13 cellular contexts compared by ENCODE assay signal in genomic region chr7:151728286-151728660, GRCh38.
DNase-seq lines count a peak whose midpoint lies in the region; ATAC-seq and TF ChIP-seq lines count a peak whose summit lies in the region.
"Had no signal": no experiment of that assay in that cellular context is flagged by ENCODE, and none has a peak within 500 bp of the region (broad histone marks: within the 10 kb centered on the region; RNA-seq: fewer than 3 reads in every experiment).

No MANE protein-coding gene starts in this region.

- H3F3A ChIP-seq in PC-9 (ENCODE audit: insufficient read depth, low read depth) = peaks cover 13% of the 10 kb centered on the region

- H3K4me3 ChIP-seq in PC-9 = peak overlapping the region; percentile 39; the same call in 1 of the 2 replicates

- no peaks in the 10 kb centered on the region for H3K9me2 ChIP-seq in PC-9 (ENCODE audit: insufficient read depth)

- no peak for DNase-seq in activated CD4-positive, alpha-beta memory T cell treated with anti-CD3 and anti-CD28 coated beads for 36 hours
- no peak for DNase-seq in activated CD4-positive, alpha-beta memory T cell treated with anti-CD3 and anti-CD28 coated beads, Interleukin-2, amount 10 ng/mL, durations not matched to agents 7 days and 5 days
- no peak for DNase-seq in PC-9
- DNase-seq in glutamatergic neuron = no peak
- no peak for DNase-seq in stimulated activated effector memory CD8-positive, alpha-beta T cell treated with anti-CD3 and anti-CD28 coated beads, Interleukin-12 subunit alpha, Interleukin-12 subunit beta, amount 100 ng/mL, for 72 hours (ENCODE audit: low spot score in 2 of 2)
- DNase-seq in OCI-M1 (lab: John Stamatoyannopoulos, UW) = no peak
- DNase-seq in NCI-H2196 treated with DMSO at 0.1 percent for 48 hours (lab: John Stamatoyannopoulos, UW; ENCODE audit: unreplicated experiment) = no peak
- DNase-seq: natural killer cell, NCI-H1417 treated with DMSO at 0.1 percent for 48 hours, NCI-H510A treated with DMSO at 0.1 percent for 48 hours, retina had no signal

- no peaks in the 10 kb centered on the region for H3K79me2 ChIP-seq in PC-9 (ENCODE audit: low read depth)

- intact Hi-C loops in activated CD4-positive, alpha-beta memory T cell treated with anti-CD3 and anti-CD28 coated beads for 36 hours (cut with micrococcal nuclease) = no loop called here
- intact Hi-C loops in PC-9 (cut with micrococcal nuclease; ENCODE audit: unreplicated experiment) = no loop called here

- no peaks in the 10 kb centered on the region for H4K20me1 ChIP-seq in PC-9 (ENCODE audit: insufficient read depth)

- H3K4me2 ChIP-seq in PC-9 = peak overlapping the region; percentile 81

- no peak for ATAC-seq in stimulated activated effector memory CD8-positive, alpha-beta T cell treated with anti-CD3 and anti-CD28 coated beads, Interleukin-12 subunit alpha, Interleukin-12 subunit beta, amount 100 ng/mL, for 72 hours
- ATAC-seq in GM21529 (IDR thresholded peaks at IDR 0.05; ENCODE audit: unreplicated experiment) = no peak

- no peak overlapping the region; the same call in 1 of the 2 replicates for H2AFZ ChIP-seq in PC-9

- H3K9me3 ChIP-seq in PC-9 (ENCODE audit: insufficient read depth, low read depth) = no peaks in the 10 kb centered on the region

- H3K4me3 Mint-ChIP-seq in activated CD4-positive, alpha-beta memory T cell treated with anti-CD3 and anti-CD28 coated beads for 36 hours = no peak overlapping the region
- H3K4me3 Mint-ChIP-seq in activated CD4-positive, alpha-beta memory T cell treated with anti-CD3 and anti-CD28 coated beads, Interleukin-2, amount 10 ng/mL, durations not matched to agents 7 days and 5 days = no peak overlapping the region
- peak overlapping the region; percentile 26 for H3K4me3 Mint-ChIP-seq in glutamatergic neuron (ENCODE audit: unreplicated experiment)
- no peak overlapping the region for H3K4me3 Mint-ChIP-seq in stimulated activated effector memory CD8-positive, alpha-beta T cell treated with anti-CD3 and anti-CD28 coated beads, Interleukin-12 subunit alpha, Interleukin-12 subunit beta, amount 100 ng/mL, for 72 hours
- H3K4me3 Mint-ChIP-seq: natural killer cell had no signal

- H3K27ac Mint-ChIP-seq in activated CD4-positive, alpha-beta memory T cell treated with anti-CD3 and anti-CD28 coated beads for 36 hours = peak overlapping the region; percentile 28
- H3K27ac Mint-ChIP-seq in activated CD4-positive, alpha-beta memory T cell treated with anti-CD3 and anti-CD28 coated beads, Interleukin-2, amount 10 ng/mL, durations not matched to agents 7 days and 5 days = no peak overlapping the region
- H3K27ac Mint-ChIP-seq in glutamatergic neuron (ENCODE audit: unreplicated experiment) = no peak overlapping the region
- peak overlapping the region; percentile 95 for H3K27ac Mint-ChIP-seq in stimulated activated effector memory CD8-positive, alpha-beta T cell treated with anti-CD3 and anti-CD28 coated beads, Interleukin-12 subunit alpha, Interleukin-12 subunit beta, amount 100 ng/mL, for 72 hours
- H3K27ac Mint-ChIP-seq: activated T-helper 2 cell treated with anti-CD3 and anti-CD28 coated beads, Interferon-gamma antibody, Interleukin-2, Interleukin-4, amounts not matched to agents 10 μg/mL and 5 μg/mL and 100 μg/mL, durations not matched to agents 14 hours and 24 hours and 36 hours had no signal

- TSS peak; percentile 94 for BruUV-seq in PC-9 (replicated peaks; lab: Mats Ljungman, UMichigan)

- H3K27ac ChIP-seq in PC-9 = peak overlapping the region; percentile 52

- peaks cover 26% of the 10 kb centered on the region for H3K4me1 ChIP-seq in PC-9 (replicated peaks; ENCODE audit: insufficient read depth)

- H3K9me3 Mint-ChIP-seq in activated CD4-positive, alpha-beta memory T cell treated with anti-CD3 and anti-CD28 coated beads for 36 hours = no peaks in the 10 kb centered on the region
- H3K9me3 Mint-ChIP-seq in activated CD4-positive, alpha-beta memory T cell treated with anti-CD3 and anti-CD28 coated beads, Interleukin-2, amount 10 ng/mL, durations not matched to agents 7 days and 5 days = no peaks in the 10 kb centered on the region
- H3K9me3 Mint-ChIP-seq in glutamatergic neuron (ENCODE audit: unreplicated experiment) = peaks cover 11% of the 10 kb centered on the region
- H3K9me3 Mint-ChIP-seq in stimulated activated effector memory CD8-positive, alpha-beta T cell treated with anti-CD3 and anti-CD28 coated beads, Interleukin-12 subunit alpha, Interleukin-12 subunit beta, amount 100 ng/mL, for 72 hours = no peaks in the 10 kb centered on the region
- H3K9me3 Mint-ChIP-seq: activated T-helper 2 cell treated with anti-CD3 and anti-CD28 coated beads, Interferon-gamma antibody, Interleukin-2, Interleukin-4, amounts not matched to agents 10 μg/mL and 5 μg/mL and 100 μg/mL, durations not matched to agents 14 hours and 24 hours and 36 hours; natural killer cell had no signal

- CTCF ChIA-PET in activated CD4-positive, alpha-beta memory T cell treated with anti-CD3 and anti-CD28 coated beads for 36 hours (lab: Charles Lee) = interaction anchor here (1.0 to 1.6 kb wide), 3 partner anchors 17 to 55 kb away, joined by 3 read pairs; no protein-coding TSS in a partner anchor
- CTCF ChIA-PET in activated CD4-positive, alpha-beta memory T cell treated with anti-CD3 and anti-CD28 coated beads, Interleukin-2, amount 10 ng/mL, durations not matched to agents 7 days and 5 days (lab: Charles Lee) = no interaction called here
- CTCF ChIA-PET in PC-9 (lab: Charles Lee) = interaction anchor here (0.8 to 1.8 kb wide), 3 partner anchors 31 to 96 kb away, joined by 3 to 4 read pairs (median 3); no protein-coding TSS in a partner anchor

- TF ChIP-seq CTCF in PC-9 (conservative IDR thresholded peaks at IDR 0.05) (no peak), glutamatergic neuron (IDR thresholded peaks at IDR 0.05; ENCODE audit: partially characterized antibody, unreplicated experiment) (no peak)

- no peaks in the 10 kb centered on the region for H3K36me3 ChIP-seq in PC-9 (ENCODE audit: low read depth)

- H3K4me1 Mint-ChIP-seq in activated CD4-positive, alpha-beta memory T cell treated with anti-CD3 and anti-CD28 coated beads for 36 hours (ENCODE audit: low read depth) = peaks cover 14% of the 10 kb centered on the region
- H3K4me1 Mint-ChIP-seq in activated CD4-positive, alpha-beta memory T cell treated with anti-CD3 and anti-CD28 coated beads, Interleukin-2, amount 10 ng/mL, durations not matched to agents 7 days and 5 days = peaks cover 20% of the 10 kb centered on the region
- H3K4me1 Mint-ChIP-seq in glutamatergic neuron (ENCODE audit: low read depth, unreplicated experiment) = peaks cover 27% of the 10 kb centered on the region
- peaks cover 18% of the 10 kb centered on the region for H3K4me1 Mint-ChIP-seq in stimulated activated effector memory CD8-positive, alpha-beta T cell treated with anti-CD3 and anti-CD28 coated beads, Interleukin-12 subunit alpha, Interleukin-12 subunit beta, amount 100 ng/mL, for 72 hours

- H3K27me3 ChIP-seq in PC-9 (ENCODE audit: insufficient read depth, low read depth) = no peaks in the 10 kb centered on the region

- POLR2A ChIA-PET in activated CD4-positive, alpha-beta memory T cell treated with anti-CD3 and anti-CD28 coated beads for 36 hours (lab: Charles Lee) = no interaction called here
- POLR2A ChIA-PET in activated CD4-positive, alpha-beta memory T cell treated with anti-CD3 and anti-CD28 coated beads, Interleukin-2, amount 10 ng/mL, durations not matched to agents 7 days and 5 days (lab: Charles Lee) = no interaction called here
- POLR2A ChIA-PET in PC-9 (lab: Charles Lee; ENCODE audit: unreplicated experiment) = interaction anchor here (0.6 to 1.0 kb wide), 3 partner anchors 95 to 257 kb away, joined by 3 to 8 read pairs (median 4); no protein-coding TSS in a partner anchor

- H3K27me3 Mint-ChIP-seq in activated CD4-positive, alpha-beta memory T cell treated with anti-CD3 and anti-CD28 coated beads for 36 hours = no peaks in the 10 kb centered on the region
- H3K27me3 Mint-ChIP-seq in activated CD4-positive, alpha-beta memory T cell treated with anti-CD3 and anti-CD28 coated beads, Interleukin-2, amount 10 ng/mL, durations not matched to agents 7 days and 5 days = no peaks in the 10 kb centered on the region
- H3K27me3 Mint-ChIP-seq in glutamatergic neuron (ENCODE audit: unreplicated experiment) = peaks cover 9% of the 10 kb centered on the region

- no peaks in the 10 kb centered on the region for H3K36me3 Mint-ChIP-seq in activated CD4-positive, alpha-beta memory T cell treated with anti-CD3 and anti-CD28 coated beads for 36 hours
- H3K36me3 Mint-ChIP-seq in activated CD4-positive, alpha-beta memory T cell treated with anti-CD3 and anti-CD28 coated beads, Interleukin-2, amount 10 ng/mL, durations not matched to agents 7 days and 5 days (ENCODE audit: low read depth) = no peaks in the 10 kb centered on the region
- no peaks in the 10 kb centered on the region for H3K36me3 Mint-ChIP-seq in glutamatergic neuron (ENCODE audit: unreplicated experiment)
- H3K36me3 Mint-ChIP-seq in stimulated activated effector memory CD8-positive, alpha-beta T cell treated with anti-CD3 and anti-CD28 coated beads, Interleukin-12 subunit alpha, Interleukin-12 subunit beta, amount 100 ng/mL, for 72 hours = no peaks in the 10 kb centered on the region
- H3K36me3 Mint-ChIP-seq: natural killer cell had no signal

Comparison
In these comparisons a context has a peak if more than half of its experiments do, and no peak if none do; other contexts are left out.
1. H3K27ac Mint-ChIP-seq: peak in activated CD4-positive, alpha-beta memory T cell treated with anti-CD3 and anti-CD28 coated beads for 36 hours (single experiment) and stimulated activated effector memory CD8-positive, alpha-beta T cell treated with anti-CD3 and anti-CD28 coated beads, Interleukin-12 subunit alpha, Interleukin-12 subunit beta, amount 100 ng/mL, for 72 hours (single experiment); none in activated CD4-positive, alpha-beta memory T cell treated with anti-CD3 and anti-CD28 coated beads, Interleukin-2, amount 10 ng/mL, durations not matched to agents 7 days and 5 days (single experiment) and glutamatergic neuron (single experiment).